ENCODE assay signal across 10 cellular contexts in genomic region chr10:103553743-103554487, GRCh38.
DNase-seq lines count a peak whose midpoint lies in the region; ATAC-seq and TF ChIP-seq lines count a peak whose summit lies in the region.
"Had no signal": no experiment of that assay in that cellular context is flagged by ENCODE, and none has a peak within 500 bp of the region (broad histone marks: within the 10 kb centered on the region; RNA-seq: fewer than 3 reads in every experiment).

No MANE protein-coding gene starts in this region.

- intact Hi-C loops in cardiac septum (cut with DNase I) = no loop called here

- peaks cover 21 to 43% of the 10 kb centered on the region in 2 donors for H3K27me3 Mint-ChIP-seq in CD8-positive, alpha-beta memory T cell
- H3K27me3 Mint-ChIP-seq in endothelial cell (ENCODE audit: unreplicated experiment) = peaks cover 14% of the 10 kb centered on the region

- no peak overlapping the region for H3K4me3 ChIP-seq in CD8-positive, alpha-beta memory T cell (ENCODE audit: low read length)
- H3K4me3 ChIP-seq: SK-N-MC had no signal

- peak overlapping the region in 6 of 7 donors; percentile 10 to 90 (median 48) for H3K4me3 Mint-ChIP-seq in CD8-positive, alpha-beta memory T cell
- peak overlapping the region; percentile 38 for H3K4me3 Mint-ChIP-seq in endothelial cell (ENCODE audit: unreplicated experiment)

- H3K9me3 ChIP-seq in CD8-positive, alpha-beta memory T cell (ENCODE audit: low read length) = no peaks in the 10 kb centered on the region
- H3K9me3 ChIP-seq: transverse colon had no signal

- CTCF ChIA-PET in CD8-positive, alpha-beta memory T cell (lab: Charles Lee) = interaction anchor here (2.3 kb wide), 1 partner anchor 11 kb away, joined by 7 read pairs; no protein-coding TSS in a partner anchor

- H3K36me3 Mint-ChIP-seq in CD8-positive, alpha-beta memory T cell = no peaks in the 10 kb centered on the region
- H3K36me3 Mint-ChIP-seq in endothelial cell (ENCODE audit: low read depth, unreplicated experiment) = peaks cover 5% of the 10 kb centered on the region

- DNase-seq in CD8-positive, alpha-beta memory T cell = no peak
- peak; percentile 23 for DNase-seq in activated CD8-positive, alpha-beta memory T cell treated with anti-CD3 and anti-CD28 coated beads, Interleukin-2, amount 50 U/mL, for 24 hours (ENCODE audit: extremely low read depth)
- DNase-seq in endothelial cell (ENCODE audit: low spot score) (no peak), cardiac septum (ENCODE audit: low spot score) (no peak), NCI-H748 (lab: John Stamatoyannopoulos, UW; ENCODE audit: unreplicated experiment) (no peak), inferior parietal cortex (ENCODE audit: extremely low spot score) (no peak)
- DNase-seq in stimulated activated CD4-positive, alpha-beta T cell treated with anti-CD3 and anti-CD28 coated beads, Interleukin-4, amount 100 ng/mL, for 24 hours = peak; percentile 37
- DNase-seq: transverse colon had no signal

- POLR2A ChIA-PET in CD8-positive, alpha-beta memory T cell (lab: Charles Lee) = no interaction called here

- H3K4me1 ChIP-seq in CD8-positive, alpha-beta memory T cell (ENCODE audit: insufficient read depth, low read length) = peaks cover 10% of the 10 kb centered on the region

- peaks cover 9 to 19% (median 9%) of the 10 kb centered on the region in 3 donors for H3K4me1 Mint-ChIP-seq in CD8-positive, alpha-beta memory T cell
- peaks cover 20% of the 10 kb centered on the region for H3K4me1 Mint-ChIP-seq in endothelial cell (ENCODE audit: unreplicated experiment)

- H3K9me3 Mint-ChIP-seq in CD8-positive, alpha-beta memory T cell = no peaks in the 10 kb centered on the region
- no peaks in the 10 kb centered on the region for H3K9me3 Mint-ChIP-seq in endothelial cell (ENCODE audit: unreplicated experiment)

- no peaks in the 10 kb centered on the region for H3K36me3 ChIP-seq in CD8-positive, alpha-beta memory T cell (ENCODE audit: insufficient read depth, low read length)
- H3K36me3 ChIP-seq: transverse colon had no signal

- no peak overlapping the region for H3K27ac ChIP-seq in CD8-positive, alpha-beta memory T cell (ENCODE audit: low read depth, low read length)
- H3K27ac ChIP-seq: SK-N-MC had no signal

- H3K27me3 ChIP-seq in CD8-positive, alpha-beta memory T cell (ENCODE audit: insufficient read depth, low read length, poor library complexity, severe bottlenecking) = peaks cover 11% of the 10 kb centered on the region
- H3K27me3 ChIP-seq: transverse colon had no signal

- ATAC-seq in GM18909 (IDR thresholded peaks at IDR 0.05; ENCODE audit: poor library complexity, unreplicated experiment) = no peak

- no peak for TF ChIP-seq CTCF in endothelial cell (IDR thresholded peaks at IDR 0.05; ENCODE audit: unreplicated experiment)

- peak overlapping the region in 2 of 8 donors; percentile 35 to 61 for H3K27ac Mint-ChIP-seq in CD8-positive, alpha-beta memory T cell
- no peak overlapping the region for H3K27ac Mint-ChIP-seq in endothelial cell (ENCODE audit: unreplicated experiment)

Comparison
In these comparisons a context has a peak if more than half of its experiments do, and no peak if none do; other contexts are left out.
1. DNase-seq: peak in activated CD8-positive, alpha-beta memory T cell treated with anti-CD3 and anti-CD28 coated beads, Interleukin-2, amount 50 U/mL, for 24 hours (single experiment) and stimulated activated CD4-positive, alpha-beta T cell treated with anti-CD3 and anti-CD28 coated beads, Interleukin-4, amount 100 ng/mL, for 24 hours (single experiment); none in CD8-positive, alpha-beta memory T cell (0 of 5), endothelial cell (single experiment), cardiac septum (single experiment), NCI-H748 (single experiment) and inferior parietal cortex (single experiment).